Comparison of ENCODE assay signal across 13 cellular contexts in genomic region chr10:5644930-5645329, GRCh38. TPM values are rescaled to one million over a fixed set of nuclear protein-coding genes. Genes with fewer than 3 reads are reported as not detected.
DNase-seq lines count a peak whose midpoint lies in the region; ATAC-seq, FAIRE-seq and TF ChIP-seq lines count a peak whose summit lies in the region.
"Had no signal": no experiment of that assay in that cellular context is flagged by ENCODE, and none has a peak within 500 bp of the region (broad histone marks: within the 10 kb centered on the region; RNA-seq: fewer than 3 reads in every experiment).

No MANE protein-coding gene starts in this region.

- no TSS peak for BruUV-seq in HepG2 (replicated peaks; lab: Mats Ljungman, UMichigan)

- H3K36me3 ChIP-seq in liver (ENCODE audit: control insufficient read depth in 4 of 4, insufficient read depth in 3 of 4, low read depth in 1 of 4, low read length in 3 of 4) (peaks cover 12 to 28% (median 21%) of the 10 kb centered on the region in 4 donors), HepG2 (replicated peaks in 1 of 2; ENCODE audit: control insufficient read depth in 1 of 2, insufficient read depth in 2 of 2, low read length in 2 of 2) (peaks cover 3 to 20% of the 10 kb centered on the region in 2 experiments; a peak in 4 of 5 replicates), sigmoid colon (peaks cover 6 to 77% (median 30%) of the 10 kb centered on the region in 4 donors)

- CTCF ChIA-PET in HepG2 (lab: Yijun Ruan, JAX; ENCODE audit: low intra/inter-chr PET ratio, low total read pairs): no interaction called here

- WGBS in liver: 27% methylated on average over 6 of the region's 6 CpGs
- WGBS in HepG2 (ENCODE audit: low lambda C conversion rate): 97% methylated on average over 6 of the region's 6 CpGs
- 26 to 69% methylated on average over 6 of the region's 6 CpGs for WGBS in sigmoid colon, 2 donors

- DNase-seq in HepG2 (ENCODE audit: low spot score): no peak
- no peak for DNase-seq in left colon
- DNase-seq in sigmoid colon: no peak
- no peak for DNase-seq in HK-2 (ENCODE audit: unreplicated experiment)
- DNase-seq in ecto neural progenitor cell (ENCODE audit: low spot score): no peak
- DNase-seq in foreskin keratinocyte: no peak
- no peak for DNase-seq in NCI-H1417 treated with DMSO at 0.1 percent for 48 hours (lab: John Stamatoyannopoulos, UW)
- DNase-seq: activated T-cell treated with anti-CD3 and anti-CD28 coated beads, Interleukin-2, amount 50 U/mL, for 72 hours; endodermal cell; NCI-H2171; NCI-H524 treated with DMSO at 0.1 percent for 48 hours; SW 1271 had no signal

- H3K9me3 ChIP-seq in liver (ENCODE audit: control insufficient read depth in 4 of 4, low read length in 3 of 4) (no peaks in the 10 kb centered on the region), HepG2 (ENCODE audit: low read length) (no peaks in the 10 kb centered on the region), sigmoid colon (no peaks in the 10 kb centered on the region)

- H3K27ac ChIP-seq in liver (ENCODE audit: low read depth in 1 of 2, low read length in 2 of 2): peak overlapping the region; percentile 56 to 78
- H3K27ac ChIP-seq in HepG2 (ENCODE audit: extremely low read length, insufficient read depth, low read length): no peak overlapping the region
- peak overlapping the region in 3 of 4 donors; percentile 52 to 69 (median 64) for H3K27ac ChIP-seq in sigmoid colon
- H3K27ac ChIP-seq in foreskin keratinocyte: no peak overlapping the region

- POLR2A ChIA-PET in HepG2 (lab: Yijun Ruan, JAX): no interaction called here

- no peak overlapping the region for H2AFZ ChIP-seq in HepG2 (ENCODE audit: low read length)

- FAIRE-seq in HepG2 (lab: Jason Lieb, UNC): no peak

- H3K4me3 ChIP-seq in liver (ENCODE audit: low read depth in 1 of 3, low read length in 3 of 3) (no peak overlapping the region), HepG2 (replicated peaks in 1 of 3; ENCODE audit: insufficient read depth in 1 of 3, low read depth in 2 of 3, low read length in 3 of 3) (no peak overlapping the region), sigmoid colon (no peak overlapping the region)

- TF ChIP-seq EP300 in HepG2 (IDR thresholded peaks at IDR 0.05; ENCODE audit: low read depth in 2 of 2, low read length in 2 of 2): no peak
- no peak for TF ChIP-seq EP300 in HepG2 (CRISPR knock-in tag; IDR thresholded peaks at IDR 0.05; ENCODE audit: borderline replicate concordance)
- no peak for TF ChIP-seq EP300 in sigmoid colon (IDR thresholded peaks at IDR 0.05)

- no peak for TF ChIP-seq CTCF in liver (IDR thresholded peaks at IDR 0.05; ENCODE audit: low read depth, low read length, missing input control)
- no peak for TF ChIP-seq CTCF in HepG2 (CRISPR knock-in tag; IDR thresholded peaks at IDR 0.05)
- TF ChIP-seq CTCF in sigmoid colon (IDR thresholded peaks at IDR 0.05): no peak
- no peak for TF ChIP-seq CTCF in foreskin keratinocyte (conservative IDR thresholded peaks at IDR 0.05)

- H3K4me2 ChIP-seq in HepG2 (ENCODE audit: low read depth, low read length): no peak overlapping the region

- intact Hi-C loops in HepG2 (cut with micrococcal nuclease; ENCODE audit: unreplicated experiment): no loop called here
- intact Hi-C loops in left colon (cut with DNase I, micrococcal nuclease): no loop called here
- intact Hi-C loops in sigmoid colon (cut with DNase I): no loop called here

- TF ChIP-seq POLR2A in HepG2 (IDR thresholded peaks at IDR 0.05; ENCODE audit: insufficient read depth in 1 of 2, low read depth in 2 of 2, low read length in 2 of 2): no peak
- no peak for TF ChIP-seq POLR2A in sigmoid colon (IDR thresholded peaks at IDR 0.05)

- in situ Hi-C loops in HepG2 (cut with HindIII; ENCODE audit: extremely low pct_ligation_motif_present, low pct_unique_long_range_greater_than_20kb): no loop called here

- no peaks in the 10 kb centered on the region for H3K79me2 ChIP-seq in HepG2 (ENCODE audit: insufficient read depth, low read length)

- no peaks in the 10 kb centered on the region for H3K27me3 ChIP-seq in liver (ENCODE audit: control insufficient read depth in 4 of 4, insufficient read depth in 4 of 4, low read length in 3 of 4)
- no peaks in the 10 kb centered on the region for H3K27me3 ChIP-seq in HepG2 (ENCODE audit: control insufficient read depth in 1 of 2, insufficient read depth in 2 of 2, low read length in 2 of 2)
- H3K27me3 ChIP-seq in sigmoid colon: no peaks in the 10 kb centered on the region
- H3K27me3 ChIP-seq in foreskin keratinocyte: no peaks in the 10 kb centered on the region

- no peaks in the 10 kb centered on the region for H4K20me1 ChIP-seq in HepG2 (ENCODE audit: insufficient read depth, low read length)

- peaks cover 2 to 22% (median 19%) of the 10 kb centered on the region in 4 donors for H3K4me1 ChIP-seq in liver (ENCODE audit: control insufficient read depth in 4 of 4, insufficient read depth in 4 of 4, low read length in 3 of 4)
- peaks cover 17% of the 10 kb centered on the region for H3K4me1 ChIP-seq in HepG2 (ENCODE audit: insufficient read depth, low read length)
- H3K4me1 ChIP-seq in sigmoid colon: no peaks in the 10 kb centered on the region
- H3K4me1 ChIP-seq in foreskin keratinocyte: no peaks in the 10 kb centered on the region

- H3K9ac ChIP-seq in liver (ENCODE audit: low read depth in 1 of 2, low read length in 2 of 2): peak overlapping the region; percentile 5 to 77
- no peak overlapping the region for H3K9ac ChIP-seq in HepG2 (ENCODE audit: insufficient read depth, low read depth, low read length)

- ATAC-seq in HepG2 (no peak), left colon (peak; percentile 12), foreskin keratinocyte (no peak)
- ATAC-seq: activated T-cell treated with anti-CD3 and anti-CD28 coated beads, Interleukin-2, amount 50 U/mL, for 72 hours had no signal

- TF ChIP-seq RAD21 in liver (IDR thresholded peaks at IDR 0.05) (no peak), HepG2 (CRISPR knock-in tag; IDR thresholded peaks at IDR 0.05) (no peak)

RNA-seq across cellular contexts. Expression of gene ASB13, which starts 21.5 kb away (rescaled TPM):
- 10 to 100 TPM in 1 of 2 donors, 1 to 10 TPM in 1; 8.5 to 48.3 TPM for total RNA-seq in liver
- 10 to 100 TPM; 40.8 to 44.2 TPM for polyA plus RNA-seq in liver
- 15.4 and 17.5 TPM in 2 replicates for total RNA-seq in HepG2 (2016; rRNA removed; fragmentation: Illumina TruSeq; extraction: Trizol)
- total RNA-seq in HepG2 (2016; cell fraction: cytosol; rRNA removed; fragmentation: Illumina TruSeq; extraction: Trizol; ENCODE audit: low read depth): 3.3 and 4.7 TPM in 2 replicates
- total RNA-seq in HepG2 (2016; cell fraction: insoluble cytoplasmic fraction; rRNA removed; fragmentation: Illumina TruSeq; extraction: Trizol): 15.6 and 18.5 TPM in 2 replicates
- total RNA-seq in HepG2 (2016; cell fraction: membrane; rRNA removed; fragmentation: Illumina TruSeq; extraction: Trizol): 14.1 and 16.1 TPM in 2 replicates
- 7.1 and 7.5 TPM in 2 replicates for total RNA-seq in HepG2 (2016; cell fraction: nucleus; rRNA removed; fragmentation: Illumina TruSeq; extraction: Trizol)
- 9.3 and 12.7 TPM in 2 replicates for polyA plus RNA-seq in HepG2 (2011; rRNA removed)
- polyA plus RNA-seq in HepG2 (2011; cell fraction: cytosol; rRNA removed): 12.4 and 12.5 TPM in 2 replicates
- polyA plus RNA-seq in HepG2 (2011; cell fraction: nucleus; rRNA removed): 7.4 and 9.5 TPM in 2 replicates
- polyA plus RNA-seq in HepG2 (2012): 12.8 and 15.5 TPM in 2 replicates
- 4.6 and 4.7 TPM in 2 replicates for polyA plus RNA-seq in HepG2 (2016; cell fraction: cytosol; fragmentation: Illumina TruSeq; extraction: Trizol; ENCODE audit: low read depth)
- polyA plus RNA-seq in HepG2 (2016; cell fraction: insoluble cytoplasmic fraction; fragmentation: Illumina TruSeq; extraction: Trizol; ENCODE audit: low read depth): 12.6 and 16.4 TPM in 2 replicates
- polyA plus RNA-seq in HepG2 (2016; cell fraction: membrane; fragmentation: Illumina TruSeq; extraction: Trizol; ENCODE audit: low read depth): 10.4 and 12.4 TPM in 2 replicates
- polyA plus RNA-seq in HepG2 (2016; cell fraction: nucleus; fragmentation: Illumina TruSeq; extraction: Trizol; ENCODE audit: insufficient read depth, low read depth): 12.4 and 14.5 TPM in 2 replicates
- polyA minus RNA-seq in HepG2 (2011; rRNA and poly(A)+ RNA removed; ENCODE audit: low replicate concordance): 31.7 and 36.4 TPM in 2 replicates
- 10.6 and 14.5 TPM in 2 replicates for polyA minus RNA-seq in HepG2 (2011; cell fraction: cytosol; rRNA and poly(A)+ RNA removed)
- 5.5 and 7.7 TPM in 2 replicates for polyA minus RNA-seq in HepG2 (2011; cell fraction: nucleus; rRNA and poly(A)+ RNA removed)
- 10 to 100 TPM; 50.7 to 56.3 TPM for total RNA-seq in left colon
- 10 to 100 TPM; 13.2 to 23.5 (median 17.1) TPM for total RNA-seq in sigmoid colon
- 10 to 100 TPM; 26.5 to 52.0 (median 48.0) TPM for polyA plus RNA-seq in sigmoid colon
- 15.6 and 16.6 TPM in 2 replicates for total RNA-seq in foreskin keratinocyte
- polyA plus RNA-seq in foreskin keratinocyte: 14.3 and 16.6 TPM in 2 replicates

RNA-seq across cellular contexts. Expression of gene TASOR2, which starts 39.7 kb away (rescaled TPM):
- total RNA-seq in liver (10 to 100 TPM; 18.9 to 40.3 TPM), HepG2 (2016; rRNA removed; fragmentation: Illumina TruSeq; extraction: Trizol) (55.3 and 58.9 TPM in 2 replicates), left colon (10 to 100 TPM; 43.1 to 53.2 TPM), sigmoid colon (10 to 100 TPM; 56.6 to 66.7 (median 58.8) TPM), foreskin keratinocyte (52.7 and 58.4 TPM in 2 replicates)
- polyA plus RNA-seq in liver (1 to 10 TPM; 7.6 to 9.5 TPM), HepG2 (2011; rRNA removed) (22.8 and 24.2 TPM in 2 replicates), sigmoid colon (10 to 100 TPM in 1 of 3 donors, 1 to 10 TPM in 2; 3.5 to 12.7 (median 4.8) TPM), foreskin keratinocyte (9.7 and 10.5 TPM in 2 replicates)
- 67.3 and 69.4 TPM in 2 replicates for total RNA-seq in HepG2 (2016; cell fraction: cytosol; rRNA removed; fragmentation: Illumina TruSeq; extraction: Trizol; ENCODE audit: low read depth)
- total RNA-seq in HepG2 (2016; cell fraction: insoluble cytoplasmic fraction; rRNA removed; fragmentation: Illumina TruSeq; extraction: Trizol): 51.2 and 60.5 TPM in 2 replicates
- 44.6 and 47.7 TPM in 2 replicates for total RNA-seq in HepG2 (2016; cell fraction: membrane; rRNA removed; fragmentation: Illumina TruSeq; extraction: Trizol)
- total RNA-seq in HepG2 (2016; cell fraction: nucleus; rRNA removed; fragmentation: Illumina TruSeq; extraction: Trizol): 95.9 and 108 TPM in 2 replicates
- polyA plus RNA-seq in HepG2 (2011; cell fraction: cytosol; rRNA removed): 8.9 and 13.1 TPM in 2 replicates
- polyA plus RNA-seq in HepG2 (2011; cell fraction: nucleus; rRNA removed): 30.2 and 31.2 TPM in 2 replicates
- 23.3 and 26.9 TPM in 2 replicates for polyA plus RNA-seq in HepG2 (2012)
- polyA plus RNA-seq in HepG2 (2016; cell fraction: cytosol; fragmentation: Illumina TruSeq; extraction: Trizol; ENCODE audit: low read depth): 0.58 and 1.1 TPM in 2 replicates
- polyA plus RNA-seq in HepG2 (2016; cell fraction: insoluble cytoplasmic fraction; fragmentation: Illumina TruSeq; extraction: Trizol; ENCODE audit: low read depth): 26.8 and 27.2 TPM in 2 replicates
- 2.9 and 4.0 TPM in 2 replicates for polyA plus RNA-seq in HepG2 (2016; cell fraction: membrane; fragmentation: Illumina TruSeq; extraction: Trizol; ENCODE audit: low read depth)
- 68.3 and 79.1 TPM in 2 replicates for polyA plus RNA-seq in HepG2 (2016; cell fraction: nucleus; fragmentation: Illumina TruSeq; extraction: Trizol; ENCODE audit: insufficient read depth, low read depth)
- polyA minus RNA-seq in HepG2 (2011; rRNA and poly(A)+ RNA removed; ENCODE audit: low replicate concordance): 27.6 and 45.1 TPM in 2 replicates
- polyA minus RNA-seq in HepG2 (2011; cell fraction: cytosol; rRNA and poly(A)+ RNA removed): 30.7 and 32.8 TPM in 2 replicates
- 132 and 137 TPM in 2 replicates for polyA minus RNA-seq in HepG2 (2011; cell fraction: nucleus; rRNA and poly(A)+ RNA removed)

Comparison
In these comparisons a context has a peak if more than half of its experiments do, and no peak if none do; other contexts are left out.
1. H3K27ac ChIP-seq: peak in liver (2 of 2) and sigmoid colon (3 of 4); none in HepG2 (single experiment) and foreskin keratinocyte (single experiment).